17 cellular contexts compared by ENCODE assay signal in the genomic region with DNA sequence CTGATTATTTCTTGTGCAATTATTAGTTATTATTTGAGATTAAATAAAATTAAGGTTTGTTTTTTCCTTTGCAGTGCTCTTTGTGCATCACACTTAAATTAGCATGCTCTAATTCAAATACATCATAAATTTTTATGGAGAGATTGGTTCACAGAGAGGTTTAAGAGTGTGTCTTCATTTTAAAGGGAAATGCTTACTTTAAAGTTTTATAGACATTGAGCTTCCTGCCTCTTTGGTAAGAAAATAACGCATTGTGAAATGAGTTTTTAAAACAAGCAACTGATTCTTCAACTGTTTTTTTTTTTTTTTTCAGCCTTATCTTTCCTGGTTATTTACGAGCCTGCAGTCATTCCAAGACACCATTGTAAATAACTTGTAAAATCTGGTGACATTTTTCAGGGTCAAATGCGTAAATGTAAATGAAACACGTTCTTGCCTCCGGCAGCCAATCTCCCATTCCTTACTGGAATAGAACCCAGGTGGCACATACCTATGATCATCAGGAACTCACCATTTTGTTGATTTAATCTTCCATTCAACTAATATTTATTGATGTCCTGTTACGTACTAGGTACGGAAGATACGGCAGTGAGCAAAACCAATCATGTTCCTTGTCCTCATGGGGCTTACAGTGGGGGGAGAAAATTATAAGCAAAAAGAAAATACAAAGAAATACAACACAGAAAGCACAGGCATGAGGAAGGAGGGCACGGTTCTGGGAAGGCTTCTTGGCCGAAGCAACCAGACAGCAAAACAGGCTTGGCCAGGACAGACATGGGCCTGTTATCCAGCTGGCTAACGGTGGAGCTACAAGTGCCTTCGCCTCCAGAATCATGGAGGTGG. TPM values are rescaled to one million over a fixed set of nuclear protein-coding genes. Genes with fewer than 3 reads are reported as not detected.
A peak's percentile ranks its signal among the peaks of the same experiment; 100 is the strongest.
DNase-seq lines count a peak whose midpoint lies in the region; ATAC-seq and TF ChIP-seq lines count a peak whose summit lies in the region.
"Had no signal": no experiment of that assay in that cellular context is flagged by ENCODE, and none has a peak within 500 bp of the region (broad histone marks: within the 10 kb centered on the region; RNA-seq: fewer than 3 reads in every experiment).

No MANE protein-coding gene starts in this region.

- peak overlapping the region; percentile 28 for H3K9ac ChIP-seq in Loucy (ENCODE audit: low read depth, low read length, poor library complexity, severe bottlenecking)
- no peak overlapping the region for H3K9ac ChIP-seq in smooth muscle cell (ENCODE audit: low read depth)
- H3K9ac ChIP-seq: SK-N-SH had no signal

- H3K9me2 ChIP-seq in Loucy (replicated peaks; ENCODE audit: low read depth, low read length): no peaks in the 10 kb centered on the region
- H3K9me2 ChIP-seq: SK-N-SH had no signal

- peak overlapping the region; percentile 42; the same call in 1 of the 2 replicates for H2AFZ ChIP-seq in Loucy (ENCODE audit: low read length)
- no peak overlapping the region for H2AFZ ChIP-seq in smooth muscle cell (ENCODE audit: low read depth)

- 51% methylated on average over 12 of the region's 12 CpGs for WGBS in smooth muscle cell (ENCODE audit: low lambda C conversion rate)

- H3K36me3 Mint-ChIP-seq in activated T-helper 17 cell treated with anti-CD3 and anti-CD28 coated beads, Interleukin-2, amount 50 U/mL, for 72 hours (ENCODE audit: low read depth): no peaks in the 10 kb centered on the region
- H3K36me3 Mint-ChIP-seq: CD8-positive, alpha-beta T cell; IgD-negative memory B cell; T-cell had no signal

- H3K4me3 ChIP-seq in Loucy (ENCODE audit: low read length, poor library complexity, severe bottlenecking) (peak overlapping the region; percentile 31), smooth muscle cell (no peak overlapping the region)

- H3K4me2 ChIP-seq in Loucy (ENCODE audit: low read depth, low read length, poor library complexity, severe bottlenecking) (peak overlapping the region; percentile 66), smooth muscle cell (peak overlapping the region; percentile 3)
- H3K4me2 ChIP-seq: SK-N-SH had no signal

- ATAC-seq in activated T-helper 17 cell treated with anti-CD3 and anti-CD28 coated beads, Interleukin-2, amount 50 U/mL, for 72 hours (replicated peaks): no peak
- ATAC-seq: CD8-positive, alpha-beta T cell; HCT116; T-cell had no signal

- peaks cover 43% of the 10 kb centered on the region for H3K27me3 Mint-ChIP-seq in activated T-helper 17 cell treated with anti-CD3 and anti-CD28 coated beads, Interleukin-2, amount 50 U/mL, for 72 hours

- H3K27ac Mint-ChIP-seq in activated T-helper 17 cell treated with anti-CD3 and anti-CD28 coated beads, Interleukin-2, amount 50 U/mL, for 72 hours: no peak overlapping the region
- H3K27ac Mint-ChIP-seq: CD8-positive, alpha-beta T cell; IgD-negative memory B cell; T-cell had no signal

- H3K4me3 Mint-ChIP-seq in activated T-helper 17 cell treated with anti-CD3 and anti-CD28 coated beads, Interleukin-2, amount 50 U/mL, for 72 hours: no peak overlapping the region
- H3K4me3 Mint-ChIP-seq: CD8-positive, alpha-beta T cell; IgD-negative memory B cell; T-cell had no signal

- peaks cover 45% of the 10 kb centered on the region for H3K4me1 ChIP-seq in Loucy (ENCODE audit: insufficient read depth, low read length, poor library complexity, severe bottlenecking)
- H3K4me1 ChIP-seq in smooth muscle cell (ENCODE audit: low read depth): peaks cover 6% of the 10 kb centered on the region
- H3K4me1 ChIP-seq: BE2C had no signal

- H3K9me3 Mint-ChIP-seq in activated T-helper 17 cell treated with anti-CD3 and anti-CD28 coated beads, Interleukin-2, amount 50 U/mL, for 72 hours: peaks cover 11% of the 10 kb centered on the region
- H3K9me3 Mint-ChIP-seq: CD8-positive, alpha-beta T cell had no signal

- H3K27ac ChIP-seq in epithelial cell of prostate (no peak overlapping the region), smooth muscle cell (ENCODE audit: low read depth) (no peak overlapping the region)

- no peaks in the 10 kb centered on the region for H3K36me3 ChIP-seq in Loucy (ENCODE audit: insufficient read depth, low read length)
- no peaks in the 10 kb centered on the region for H3K36me3 ChIP-seq in smooth muscle cell (ENCODE audit: low read depth)
- H3K36me3 ChIP-seq: BE2C had no signal

- H3K79me2 ChIP-seq in Loucy (ENCODE audit: insufficient read depth, low read length) (no peaks in the 10 kb centered on the region), smooth muscle cell (ENCODE audit: low read depth) (no peaks in the 10 kb centered on the region)

- H3K9me3 ChIP-seq in Loucy (ENCODE audit: insufficient read depth, low read depth, low read length) (peaks cover 6% of the 10 kb centered on the region; the same call in 1 of the 2 replicates), smooth muscle cell (replicated peaks; ENCODE audit: low read depth) (no peaks in the 10 kb centered on the region)
- H3K9me3 ChIP-seq: BE2C, SK-N-SH had no signal

- H4K20me1 ChIP-seq in Loucy (ENCODE audit: insufficient read depth, low read length, poor library complexity, severe bottlenecking): no peaks in the 10 kb centered on the region
- H4K20me1 ChIP-seq in smooth muscle cell (ENCODE audit: low read depth): no peaks in the 10 kb centered on the region

- TF ChIP-seq CTCF in Loucy (conservative IDR thresholded peaks at IDR 0.05; ENCODE audit: low read length) (no peak), smooth muscle cell (IDR thresholded peaks at IDR 0.05; ENCODE audit: borderline replicate concordance, insufficient read depth, poor library complexity, severe bottlenecking) (no peak), GM10266 (IDR thresholded peaks at IDR 0.05; ENCODE audit: control insufficient read depth, insufficient read depth, low read depth, missing control alignments) (no peak)

- no peaks in the 10 kb centered on the region for H3K4me1 Mint-ChIP-seq in activated T-helper 17 cell treated with anti-CD3 and anti-CD28 coated beads, Interleukin-2, amount 50 U/mL, for 72 hours
- H3K4me1 Mint-ChIP-seq: IgD-negative memory B cell had no signal

- DNase-seq in H4 (ENCODE audit: low spot score): peak; percentile 5
- DNase-seq in epithelial cell of prostate (ENCODE audit: low read depth, low spot score): peak; percentile 8
- DNase-seq in smooth muscle cell (lab: John Stamatoyannopoulos, UW; ENCODE audit: unreplicated experiment): no peak
- DNase-seq in GM10266 (ENCODE audit: extremely low spot score): no peak
- no peak for DNase-seq in cortex of kidney (lab: John Stamatoyannopoulos, UW)
- DNase-seq: BE2C; CD8-positive, alpha-beta T cell; DMS79; Kasumi-1; NCI-H1436; NCI-H2081; SK-N-SH; T-cell had no signal

- H3K27me3 ChIP-seq in Loucy (ENCODE audit: insufficient read depth, low read length, poor library complexity, severe bottlenecking) (no peaks in the 10 kb centered on the region), smooth muscle cell (ENCODE audit: low read depth) (no peaks in the 10 kb centered on the region)
- H3K27me3 ChIP-seq: BE2C had no signal

- H3F3A ChIP-seq in Loucy (ENCODE audit: low read depth) (0 out of 2 replicates have a peak, but pooled peaks cover 3% of the 10 kb centered on the region), smooth muscle cell (ENCODE audit: low read depth) (no peaks in the 10 kb centered on the region)

RNA-seq across cellular contexts. Expression of a gene that starts 33.2 kb away (rescaled TPM):
- total RNA-seq in H4 (2014; rRNA removed; shearing (Covaris generic)): 4.8 and 5.7 TPM in 2 replicates
- total RNA-seq in smooth muscle cell: 2.9 and 4.7 TPM in 2 replicates
- 1.9 and 2.0 TPM in 2 replicates for polyA plus RNA-seq in smooth muscle cell
- total RNA-seq in activated T-helper 17 cell treated with anti-CD3 and anti-CD28 coated beads, Interleukin-2, amount 50 U/mL, for 72 hours: 10 to 100 TPM; 26.3 to 40.3 TPM

Comparison
In these comparisons a context has a peak if more than half of its experiments do, and no peak if none do; other contexts are left out.
1. DNase-seq: peak in H4 (single experiment) and epithelial cell of prostate (single experiment); none in smooth muscle cell (single experiment), GM10266 (single experiment) and cortex of kidney (single experiment).